Comparison of ENCODE assay signal across 23 cellular contexts in the genomic region with DNA sequence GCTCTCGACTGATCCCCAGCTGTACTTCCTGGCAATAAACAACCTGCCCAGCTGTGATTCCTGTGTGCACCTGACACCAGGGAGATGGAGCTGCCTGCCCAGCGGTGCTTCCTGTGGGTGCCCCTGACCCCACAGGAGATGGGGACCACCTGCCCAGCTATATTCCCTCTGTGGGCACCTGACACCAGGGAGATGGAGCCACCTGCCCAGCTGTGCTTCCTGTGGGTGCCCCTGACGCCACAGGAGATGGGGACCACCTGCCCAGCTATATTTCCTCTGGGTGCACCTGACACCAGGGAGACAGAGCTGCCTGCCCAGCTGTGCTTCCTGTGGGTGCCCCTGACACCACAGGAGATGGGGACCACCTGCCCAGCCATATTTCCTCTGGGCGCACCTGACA.
DNase-seq lines count a peak whose midpoint lies in the region; ATAC-seq and TF ChIP-seq lines count a peak whose summit lies in the region.
"Had no signal": no experiment of that assay in that cellular context is flagged by ENCODE, and none has a peak within 500 bp of the region (broad histone marks: within the 10 kb centered on the region; RNA-seq: fewer than 3 reads in every experiment).

No MANE protein-coding gene starts in this region.

- H3K27ac ChIP-seq in OCI-LY7 (ENCODE audit: low read depth, low read length, poor library complexity, severe bottlenecking) = peak overlapping the region; percentile 88
- H3K27ac ChIP-seq in sigmoid colon = peak overlapping the region in 1 of 4 donors; percentile 13
- peak overlapping the region in 1 of 4 donors; percentile 11 for H3K27ac ChIP-seq in esophagus muscularis mucosa (replicated peaks in 1 of 4)
- H3K27ac ChIP-seq: KMS-11 had no signal

- peak; percentile 35 for DNase-seq in NCI-H345 (lab: John Stamatoyannopoulos, UW)
- DNase-seq in NCI-H345 treated with DMSO at 0.1 percent for 48 hours (lab: John Stamatoyannopoulos, UW; ENCODE audit: unreplicated experiment) = no peak
- DNase-seq in OCI-LY7 (ENCODE audit: low spot score) = peak; percentile 81
- peak; percentile 44 for DNase-seq in sigmoid colon
- DNase-seq in esophagus muscularis mucosa (ENCODE audit: extremely low spot score) = no peak
- DNase-seq in stimulated activated CD4-positive, alpha-beta T cell treated with anti-CD3 and anti-CD28 coated beads, Interleukin-4, amount 100 ng/mL, for 1 hour = no peak
- DNase-seq: 8988T; Calu3; CD4-positive, alpha-beta T cell; DMS53; HFFc6; MV-4-11; NCI-H1436; NCI-H2029 treated with DMSO at 0.1 percent for 48 hours; NCI-H526; NK-92 treated with Interleukin-12 subunit alpha and Interleukin-12 subunit beta, amount 100 ng/mL, for 24 hours; SIG-M5; T-helper 1 cell had no signal

- H3K27me3 ChIP-seq in sigmoid colon (no peaks in the 10 kb centered on the region), esophagus muscularis mucosa (no peaks in the 10 kb centered on the region)

- H3K4me3 ChIP-seq in OCI-LY7 (ENCODE audit: low read depth, low read length, poor library complexity, severe bottlenecking) (no peak overlapping the region), sigmoid colon (no peak overlapping the region), esophagus muscularis mucosa (no peak overlapping the region)

- no peak for TF ChIP-seq RAD21 in Ishikawa (IDR thresholded peaks at IDR 0.05; ENCODE audit: low read depth)

- H4K20me1 ChIP-seq in OCI-LY7 (ENCODE audit: insufficient read depth, low read length) = peaks cover 4% of the 10 kb centered on the region; the same call in 1 of the 2 replicates

- peaks cover 44% of the 10 kb centered on the region for H3K4me1 ChIP-seq in OCI-LY7 (ENCODE audit: insufficient read depth, low read length, poor library complexity, severe bottlenecking)
- peaks cover 0 to 42% (median 37%) of the 10 kb centered on the region in 4 donors for H3K4me1 ChIP-seq in sigmoid colon
- H3K4me1 ChIP-seq in esophagus muscularis mucosa = peaks cover 20 to 60% (median 39%) of the 10 kb centered on the region in 4 donors

- no peaks in the 10 kb centered on the region for H3K9me2 ChIP-seq in OCI-LY7 (ENCODE audit: insufficient read depth, low read length)

- CTCF ChIA-PET in OCI-LY7 (lab: Charles Lee; ENCODE audit: unreplicated experiment) = interaction anchor here (1.0 kb wide), 1 partner anchor 33 kb away, joined by 3 read pairs; no protein-coding TSS in a partner anchor

- no peak overlapping the region for H2AFZ ChIP-seq in OCI-LY7 (ENCODE audit: low read length)

- H3K4me2 ChIP-seq in OCI-LY7 (ENCODE audit: low read length) = no peak overlapping the region
- H3K4me2 ChIP-seq: KMS-11 had no signal

- no peak for TF ChIP-seq POLR2A in sigmoid colon (IDR thresholded peaks at IDR 0.05)
- no peak for TF ChIP-seq POLR2A in esophagus muscularis mucosa (IDR thresholded peaks at IDR 0.05; ENCODE audit: low read depth)

- WGBS in sigmoid colon, 2 donors = 60 to 74% methylated on average over 4 of the region's 4 CpGs
- WGBS in esophagus muscularis mucosa = 83% methylated on average over 3 of the region's 4 CpGs

- no peak for TF ChIP-seq CTCF in OCI-LY7 (conservative IDR thresholded peaks at IDR 0.05; ENCODE audit: low read length)
- no peak for TF ChIP-seq CTCF in sigmoid colon (IDR thresholded peaks at IDR 0.05)
- no peak for TF ChIP-seq CTCF in esophagus muscularis mucosa (IDR thresholded peaks at IDR 0.05)

- POLR2A ChIA-PET in OCI-LY7 (lab: Charles Lee) = interaction anchor here (0.6 to 1.9 kb wide), 3 partner anchors 9 to 544 kb away, joined by 3 to 6 read pairs (median 4); no protein-coding TSS in a partner anchor

- peaks cover 61% of the 10 kb centered on the region for H3K79me2 ChIP-seq in OCI-LY7 (ENCODE audit: insufficient read depth, low read depth, low read length)

- H3K9me3 ChIP-seq in OCI-LY7 (ENCODE audit: low read length) (peaks cover 45% of the 10 kb centered on the region), sigmoid colon (no peaks in the 10 kb centered on the region), esophagus muscularis mucosa (no peaks in the 10 kb centered on the region)

- intact Hi-C loops in OCI-LY7 (cut with micrococcal nuclease; ENCODE audit: unreplicated experiment) (loop anchor here (1.0 to 2.0 kb wide), 4 partner anchors 54 to 217 kb away; no protein-coding TSS in a partner anchor), sigmoid colon (cut with DNase I) (no loop called here), esophagus muscularis mucosa (cut with DNase I) (no loop called here)

- H3K36me3 ChIP-seq in OCI-LY7 (ENCODE audit: insufficient read depth, low read length) = peaks cover 92% of the 10 kb centered on the region
- H3K36me3 ChIP-seq in sigmoid colon = no peaks in the 10 kb centered on the region
- H3K36me3 ChIP-seq in esophagus muscularis mucosa = peaks cover 0 to 13% (median 4%) of the 10 kb centered on the region in 4 donors

- ATAC-seq in GM18870 (IDR thresholded peaks at IDR 0.05; ENCODE audit: unreplicated experiment) = no peak
- ATAC-seq: HepG2, SK-N-SH treated with all-trans-retinoic acid at 6 μM for 48 hours had no signal

- TF ChIP-seq EP300 in Ishikawa (IDR thresholded peaks at IDR 0.05; ENCODE audit: borderline replicate concordance) = peak; percentile 94
- TF ChIP-seq EP300 in sigmoid colon (IDR thresholded peaks at IDR 0.05) = no peak
- no peak for TF ChIP-seq EP300 in esophagus muscularis mucosa (IDR thresholded peaks at IDR 0.05)

- no TSS peak for BruUV-seq in OCI-LY7 (replicated peaks; lab: Mats Ljungman, UMichigan)

TF ChIP-seq in Ishikawa, 13 proteins besides CTCF, POLR2A, EP300 and RAD21:
- TF ChIP-seq TAF1 (IDR thresholded peaks at IDR 0.05; ENCODE audit: low read depth) (no peak), TCF12 (IDR thresholded peaks at IDR 0.05; ENCODE audit: low read depth) (peak; percentile 98), EGR1 (IDR thresholded peaks at IDR 0.05) (no peak), ZBTB7A (IDR thresholded peaks at IDR 0.05; ENCODE audit: low read depth) (no peak), NFIC (IDR thresholded peaks at IDR 0.05) (peak; percentile 61; the same call in 1 of the 2 replicates), YY1 (IDR thresholded peaks at IDR 0.05; ENCODE audit: low read depth) (no peak), FOXM1 (IDR thresholded peaks at IDR 0.05; ENCODE audit: borderline replicate concordance, low read depth) (peak; percentile 84), CREB1 (IDR thresholded peaks at IDR 0.05; ENCODE audit: low read depth) (no peak)
- TF ChIP-seq, protein P1, sequence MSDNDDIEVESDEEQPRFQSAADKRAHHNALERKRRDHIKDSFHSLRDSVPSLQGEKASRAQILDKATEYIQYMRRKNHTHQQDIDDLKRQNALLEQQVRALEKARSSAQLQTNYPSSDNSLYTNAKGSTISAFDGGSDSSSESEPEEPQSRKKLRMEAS (IDR thresholded peaks at IDR 0.05) = no peak
- TF ChIP-seq, protein P2, sequence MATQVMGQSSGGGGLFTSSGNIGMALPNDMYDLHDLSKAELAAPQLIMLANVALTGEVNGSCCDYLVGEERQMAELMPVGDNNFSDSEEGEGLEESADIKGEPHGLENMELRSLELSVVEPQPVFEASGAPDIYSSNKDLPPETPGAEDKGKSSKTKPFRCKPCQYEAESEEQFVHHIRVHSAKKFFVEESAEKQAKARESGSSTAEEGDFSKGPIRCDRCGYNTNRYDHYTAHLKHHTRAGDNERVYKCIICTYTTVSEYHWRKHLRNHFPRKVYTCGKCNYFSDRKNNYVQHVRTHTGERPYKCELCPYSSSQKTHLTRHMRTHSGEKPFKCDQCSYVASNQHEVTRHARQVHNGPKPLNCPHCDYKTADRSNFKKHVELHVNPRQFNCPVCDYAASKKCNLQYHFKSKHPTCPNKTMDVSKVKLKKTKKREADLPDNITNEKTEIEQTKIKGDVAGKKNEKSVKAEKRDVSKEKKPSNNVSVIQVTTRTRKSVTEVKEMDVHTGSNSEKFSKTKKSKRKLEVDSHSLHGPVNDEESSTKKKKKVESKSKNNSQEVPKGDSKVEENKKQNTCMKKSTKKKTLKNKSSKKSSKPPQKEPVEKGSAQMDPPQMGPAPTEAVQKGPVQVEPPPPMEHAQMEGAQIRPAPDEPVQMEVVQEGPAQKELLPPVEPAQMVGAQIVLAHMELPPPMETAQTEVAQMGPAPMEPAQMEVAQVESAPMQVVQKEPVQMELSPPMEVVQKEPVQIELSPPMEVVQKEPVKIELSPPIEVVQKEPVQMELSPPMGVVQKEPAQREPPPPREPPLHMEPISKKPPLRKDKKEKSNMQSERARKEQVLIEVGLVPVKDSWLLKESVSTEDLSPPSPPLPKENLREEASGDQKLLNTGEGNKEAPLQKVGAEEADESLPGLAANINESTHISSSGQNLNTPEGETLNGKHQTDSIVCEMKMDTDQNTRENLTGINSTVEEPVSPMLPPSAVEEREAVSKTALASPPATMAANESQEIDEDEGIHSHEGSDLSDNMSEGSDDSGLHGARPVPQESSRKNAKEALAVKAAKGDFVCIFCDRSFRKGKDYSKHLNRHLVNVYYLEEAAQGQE (IDR thresholded peaks at IDR 0.05; ENCODE audit: low read depth) = no peak

Comparison
In these comparisons a context has a peak if more than half of its experiments do, and no peak if none do; other contexts are left out.
1. DNase-seq: peak in NCI-H345 (single experiment), OCI-LY7 (single experiment) and sigmoid colon (single experiment); none in NCI-H345 treated with DMSO at 0.1 percent for 48 hours (single experiment), esophagus muscularis mucosa (single experiment) and stimulated activated CD4-positive, alpha-beta T cell treated with anti-CD3 and anti-CD28 coated beads, Interleukin-4, amount 100 ng/mL, for 1 hour (single experiment).